In the genomic region with DNA sequence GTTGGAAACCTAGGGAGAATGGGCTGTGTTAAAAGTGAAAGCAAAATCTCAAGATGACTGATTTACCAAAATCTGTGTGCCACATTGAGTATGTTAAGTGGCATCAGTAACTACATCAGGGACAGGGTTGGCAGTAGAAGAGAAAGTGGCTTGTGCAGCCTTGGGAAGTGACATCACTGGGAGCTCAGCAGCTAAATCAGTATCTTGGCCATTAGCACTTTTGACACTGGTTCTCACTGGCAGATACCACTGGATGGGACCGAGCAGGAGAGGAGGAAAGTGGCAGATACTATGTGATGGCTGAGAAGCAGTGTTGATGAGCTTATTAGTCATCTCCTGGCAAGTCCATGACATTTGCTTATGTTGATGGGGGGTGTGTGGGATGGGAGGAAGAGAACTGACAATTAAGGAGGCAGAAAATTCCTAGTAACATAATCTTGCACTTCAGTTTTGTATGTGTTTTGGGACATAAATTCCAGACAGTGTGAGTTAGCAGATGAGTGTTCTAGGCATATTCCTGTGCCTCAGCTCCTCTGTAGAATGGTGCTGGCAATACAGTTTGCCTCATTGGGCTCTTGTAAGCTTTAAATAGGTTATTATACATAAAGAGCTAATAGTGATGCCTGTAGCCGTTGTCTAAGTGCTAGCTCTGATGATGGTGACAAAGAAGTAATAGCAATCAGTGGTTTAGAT, we compare ENCODE assay signal across 9 cellular contexts.
DNase-seq lines count a peak whose midpoint lies in the region; ATAC-seq and TF ChIP-seq lines count a peak whose summit lies in the region.
"Had no signal": no experiment of that assay in that cellular context is flagged by ENCODE, and none has a peak within 500 bp of the region (broad histone marks: within the 10 kb centered on the region; RNA-seq: fewer than 3 reads in every experiment).

No MANE protein-coding gene starts in this region.

- TF ChIP-seq CTCF in left ventricle myocardium inferior (IDR thresholded peaks at IDR 0.05; ENCODE audit: borderline replicate concordance) (no peak), RWPE1 (conservative IDR thresholded peaks at IDR 0.05; ENCODE audit: low read depth) (no peak)

- H3K36me3 ChIP-seq in left ventricle myocardium inferior: no peaks in the 10 kb centered on the region
- H3K36me3 ChIP-seq: suprapubic skin had no signal

- WGBS in right cardiac atrium: 45% methylated on average over 2 of the region's 2 CpGs

- CTCF ChIA-PET in RWPE1 (lab: Yijun Ruan, JAX): no interaction called here

- POLR2A ChIA-PET in RWPE1 (lab: Yijun Ruan, JAX; ENCODE audit: low non-redundant PET): no interaction called here

- no peak for DNase-seq in right cardiac atrium
- no peak for DNase-seq in left ventricle myocardium inferior
- DNase-seq in RWPE1 (ENCODE audit: low spot score): peak; percentile 20
- DNase-seq in hepatic stellate cell (ENCODE audit: low spot score): peak; percentile 6
- DNase-seq in SHP77 (lab: John Stamatoyannopoulos, UW): no peak

- H3K4me1 ChIP-seq in right cardiac atrium (ENCODE audit: control insufficient read depth, insufficient read depth, low read length) (peaks cover 3% of the 10 kb centered on the region), left ventricle myocardium inferior (peaks cover 13% of the 10 kb centered on the region)

- no peaks in the 10 kb centered on the region for H3K9me3 ChIP-seq in right cardiac atrium (ENCODE audit: control insufficient read depth, low read length)
- H3K9me3 ChIP-seq in left ventricle myocardium inferior (replicated peaks): no peaks in the 10 kb centered on the region
- H3K9me3 ChIP-seq: suprapubic skin had no signal

- H3K27ac ChIP-seq in right cardiac atrium (ENCODE audit: low read length) (peak overlapping the region; percentile 61), left ventricle myocardium inferior (replicated peaks) (no peak overlapping the region), RWPE1 (no peak overlapping the region)
- H3K27ac ChIP-seq: suprapubic skin had no signal

- intact Hi-C loops in right cardiac atrium (cut with DNase I): no loop called here
- intact Hi-C loops in left ventricle myocardium inferior (cut with micrococcal nuclease): no loop called here

- H3K4me3 ChIP-seq in right cardiac atrium (ENCODE audit: low read length) (no peak overlapping the region), left ventricle myocardium inferior (no peak overlapping the region)
- H3K4me3 ChIP-seq: suprapubic skin had no signal

- ATAC-seq in right cardiac atrium: peak; percentile 85
- no peak for ATAC-seq in HG02642 (IDR thresholded peaks at IDR 0.05; ENCODE audit: poor library complexity, unreplicated experiment)
- no peak for ATAC-seq in HG03442 (IDR thresholded peaks at IDR 0.05; ENCODE audit: unreplicated experiment)
- ATAC-seq in HG03025 (IDR thresholded peaks at IDR 0.05; ENCODE audit: low FRiP score, unreplicated experiment): no peak

- H3K27me3 ChIP-seq in right cardiac atrium (ENCODE audit: control insufficient read depth, insufficient read depth) (no peaks in the 10 kb centered on the region), left ventricle myocardium inferior (ENCODE audit: low read depth) (no peaks in the 10 kb centered on the region)
- H3K27me3 ChIP-seq: suprapubic skin had no signal

Comparison
In these comparisons a context has a peak if more than half of its experiments do, and no peak if none do; other contexts are left out.
1. ATAC-seq: peak in right cardiac atrium (2 of 2); none in HG02642 (single experiment), HG03442 (single experiment) and HG03025 (single experiment).
2. DNase-seq: peak in RWPE1 (single experiment) and hepatic stellate cell (single experiment); none in right cardiac atrium (0 of 3), left ventricle myocardium inferior (single experiment) and SHP77 (0 of 2).